In the genomic region with DNA sequence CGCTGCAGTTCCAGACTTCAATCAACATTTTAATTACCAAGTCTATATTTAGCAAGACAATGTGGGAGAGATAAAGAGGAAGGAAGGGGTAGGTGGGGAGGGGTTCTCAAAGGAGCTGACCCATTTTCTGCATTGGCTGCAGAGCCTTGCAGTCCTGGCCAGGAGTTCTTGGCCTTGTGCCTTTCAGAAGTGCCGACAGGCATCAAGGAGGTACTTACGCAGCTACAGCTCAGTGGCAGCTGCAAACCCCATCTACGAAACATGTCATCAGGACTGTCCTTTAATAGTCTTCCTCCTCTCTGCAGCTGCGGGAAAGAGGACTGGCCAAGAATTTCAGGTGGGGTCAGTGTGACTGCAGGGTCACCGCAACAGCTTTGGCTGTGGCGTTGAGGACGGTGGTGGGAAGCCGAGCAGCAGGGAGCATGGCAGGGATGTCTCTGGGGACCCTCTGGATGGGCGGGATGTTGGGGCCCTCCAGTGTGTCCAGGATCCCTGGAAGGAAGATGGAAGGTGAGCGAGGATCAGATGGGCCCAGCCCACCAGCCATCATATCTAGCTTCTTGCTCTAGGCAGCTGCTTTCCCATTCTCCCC, we compare ENCODE assay signal across 1 cellular context.
TF ChIP-seq lines count a peak whose summit lies in the region.

No MANE protein-coding gene starts in this region.

TF ChIP-seq in K562, 482 proteins besides CTCF, POLR2A, EP300 and RAD21:
- peak; percentile 18; the same call in 1 of the 2 replicates for TF ChIP-seq ZFX (CRISPR knock-in tag; IDR thresholded peaks at IDR 0.05)
- TF ChIP-seq RBFOX2 (IDR thresholded peaks at IDR 0.05; ENCODE audit: low read depth, low read length): peak; percentile 39; the same call in 1 of the 2 replicates
- no peak for TF ChIP-seq CCAR2 (IDR thresholded peaks at IDR 0.05; ENCODE audit: low read depth, low read length)
- TF ChIP-seq POLR2G (IDR thresholded peaks at IDR 0.05; ENCODE audit: low read depth, low read length): 0 out of 2 replicates have a peak, but pooled peaks have one; percentile 25
- no peak for TF ChIP-seq RBM34 (IDR thresholded peaks at IDR 0.05; ENCODE audit: borderline replicate concordance, insufficient read depth, low read length)
